ENCODE assay signal across 23 cellular contexts in genomic region chr21:26826801-26827200, GRCh38. TPM values are rescaled to one million over a fixed set of nuclear protein-coding genes. Genes with fewer than 3 reads are reported as not detected.
"Had no signal": no experiment of that assay in that cellular context is flagged by ENCODE, and none has a peak within 500 bp of the region (broad histone marks: within the 10 kb centered on the region; RNA-seq: fewer than 3 reads in every experiment).

No MANE protein-coding gene starts in this region.

- DNase-seq: activated CD8-positive, alpha-beta memory T cell treated with anti-CD3 and anti-CD28 coated beads for 24 hours; activated CD8-positive, alpha-beta memory T cell treated with anti-CD3 and anti-CD28 coated beads, Interleukin-2, amount 50 U/mL, for 48 hours; activated naive CD4-positive, alpha-beta T cell treated with anti-CD3 and anti-CD28 coated beads for 36 hours; activated naive CD8-positive, alpha-beta T cell treated with anti-CD3 and anti-CD28 coated beads, Interleukin-2, amount 10 ng/mL, durations not matched to agents 7 days and 5 days; activated T-cell treated with anti-CD3 and anti-CD28 coated beads, Interleukin-2, amount 50 U/mL, for 48 hours; amygdala; effector CD4-positive, alpha-beta T cell; islet precursor cell; left colon; mesenchymal stem cell; nephron progenitor cell; nucleus accumbens; right lobe of liver; small intestine; stimulated activated CD4-positive, alpha-beta T cell treated with anti-CD3 and anti-CD28 coated beads, Interleukin-2, amount 100 ng/mL, for 24 hours; stimulated activated naive CD8-positive, alpha-beta T cell treated with anti-CD3 and anti-CD28 coated beads, Interleukin-15, amount 100 ng/mL, for 72 hours; T-helper 1 cell; tibial artery had no signal

- H3K27ac ChIP-seq: heart left ventricle, parathyroid adenoma, right lobe of liver, tibial artery had no signal

- H3K4me3 ChIP-seq: heart left ventricle, right lobe of liver, tibial artery had no signal

- ATAC-seq: esophagus mucosa; heart left ventricle; left colon; right lobe of liver; stimulated activated effector memory CD8-positive, alpha-beta T cell treated with anti-CD3 and anti-CD28 coated beads, Interleukin-12 subunit alpha, Interleukin-12 subunit beta, amount 100 ng/mL, for 72 hours; stimulated activated naive CD8-positive, alpha-beta T cell treated with anti-CD3 and anti-CD28 coated beads, Interleukin-15, amount 100 ng/mL, for 72 hours; WTC11 had no signal

- H2AFZ ChIP-seq: parathyroid adenoma had no signal

- H3K4me1 ChIP-seq: heart left ventricle, parathyroid adenoma, right lobe of liver, tibial artery had no signal

- H3K9me3 ChIP-seq: heart left ventricle, right lobe of liver, tibial artery had no signal

- H3K27me3 ChIP-seq: heart left ventricle, right lobe of liver, tibial artery had no signal

- H3K36me3 ChIP-seq: heart left ventricle, right lobe of liver, tibial artery had no signal

- H3K9ac ChIP-seq: parathyroid adenoma had no signal

RNA-seq across cellular contexts. Expression of gene ADAMTS1, which starts 18.4 kb away (rescaled TPM):
- total RNA-seq: activated naive CD4-positive, alpha-beta T cell treated with anti-CD3 and anti-CD28 coated beads for 36 hours had no signal
